1 cellular context compared by ENCODE assay signal in the genomic region with DNA sequence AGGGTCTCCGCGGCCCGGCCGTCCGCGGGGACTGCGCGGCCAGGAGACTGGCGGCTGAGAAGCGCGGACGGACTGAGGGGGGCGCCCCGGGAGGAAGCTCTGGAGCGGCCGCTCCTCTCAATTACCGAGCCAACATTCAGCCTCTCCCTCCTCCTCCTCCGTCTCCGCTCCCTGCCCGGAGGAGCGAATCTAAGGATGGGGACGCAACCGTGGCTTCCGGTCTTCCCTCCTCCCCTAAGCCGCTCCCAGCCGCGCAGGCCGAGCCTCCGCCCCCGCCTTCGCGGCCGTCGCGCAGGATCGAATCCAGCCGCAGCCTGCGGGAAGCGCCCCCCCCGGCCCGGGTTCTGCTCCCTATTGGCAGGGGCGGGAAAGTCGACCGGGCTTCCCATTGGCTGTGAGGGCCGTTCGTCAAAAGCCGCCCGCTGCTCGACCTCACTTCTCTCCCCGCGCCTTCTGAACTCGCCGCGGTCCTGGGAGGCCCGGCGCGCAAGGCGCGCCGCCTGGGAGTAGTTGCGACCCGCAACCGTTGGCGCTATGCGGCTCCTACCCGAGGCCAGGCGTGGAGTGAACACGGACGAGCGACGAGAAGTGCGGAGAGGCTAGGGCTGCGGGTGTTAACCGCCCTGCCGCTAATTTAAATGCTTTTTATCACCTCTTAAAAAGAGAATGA.
A peak's percentile ranks its signal among the peaks of the same experiment; 100 is the strongest.
TF ChIP-seq lines count a peak whose summit lies in the region.

A gene (minus strand): TSS at position 197 of the 670 bp plus-strand sequence. CDS start 302 bp downstream, outside the sequence.

TF ChIP-seq in HepG2, 621 proteins besides CTCF, POLR2A, EP300 and RAD21 (continued from another document and continues in another):
- TF ChIP-seq, protein P1, sequence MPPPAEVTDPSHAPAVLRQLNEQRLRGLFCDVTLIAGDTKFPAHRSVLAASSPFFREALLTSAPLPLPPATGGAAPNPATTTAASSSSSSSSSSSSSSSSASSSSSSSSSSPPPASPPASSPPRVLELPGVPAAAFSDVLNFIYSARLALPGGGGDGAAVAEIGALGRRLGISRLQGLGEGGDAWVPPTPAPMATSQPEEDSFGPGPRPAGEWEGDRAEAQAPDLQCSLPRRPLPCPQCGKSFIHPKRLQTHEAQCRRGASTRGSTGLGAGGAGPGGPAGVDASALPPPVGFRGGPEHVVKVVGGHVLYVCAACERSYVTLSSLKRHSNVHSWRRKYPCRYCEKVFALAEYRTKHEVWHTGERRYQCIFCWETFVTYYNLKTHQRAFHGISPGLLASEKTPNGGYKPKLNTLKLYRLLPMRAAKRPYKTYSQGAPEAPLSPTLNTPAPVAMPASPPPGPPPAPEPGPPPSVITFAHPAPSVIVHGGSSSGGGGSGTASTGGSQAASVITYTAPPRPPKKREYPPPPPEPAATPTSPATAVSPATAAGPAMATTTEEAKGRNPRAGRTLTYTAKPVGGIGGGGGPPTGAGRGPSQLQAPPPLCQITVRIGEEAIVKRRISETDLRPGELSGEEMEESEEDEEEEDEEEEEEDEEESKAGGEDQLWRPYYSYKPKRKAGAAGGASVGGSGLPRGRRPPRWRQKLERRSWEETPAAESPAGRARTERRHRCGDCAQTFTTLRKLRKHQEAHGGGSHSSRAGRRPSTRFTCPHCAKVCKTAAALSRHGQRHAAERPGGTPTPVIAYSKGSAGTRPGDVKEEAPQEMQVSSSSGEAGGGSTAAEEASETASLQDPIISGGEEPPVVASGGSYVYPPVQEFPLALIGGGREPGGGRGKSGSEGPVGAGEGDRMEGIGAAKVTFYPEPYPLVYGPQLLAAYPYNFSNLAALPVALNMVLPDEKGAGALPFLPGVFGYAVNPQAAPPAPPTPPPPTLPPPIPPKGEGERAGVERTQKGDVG (CRISPR knock-in tag; IDR thresholded peaks at IDR 0.05; ENCODE audit: borderline replicate concordance), result no peak; the same call in 1 of the 2 replicates
- no peak for TF ChIP-seq MAFG (CRISPR knock-in tag; IDR thresholded peaks at IDR 0.05)
- peak; percentile 66; the same call in 1 of the 2 replicates for TF ChIP-seq ZNF773 (CRISPR knock-in tag; IDR thresholded peaks at IDR 0.05; ENCODE audit: borderline replicate concordance)
- TF ChIP-seq, protein P2, sequence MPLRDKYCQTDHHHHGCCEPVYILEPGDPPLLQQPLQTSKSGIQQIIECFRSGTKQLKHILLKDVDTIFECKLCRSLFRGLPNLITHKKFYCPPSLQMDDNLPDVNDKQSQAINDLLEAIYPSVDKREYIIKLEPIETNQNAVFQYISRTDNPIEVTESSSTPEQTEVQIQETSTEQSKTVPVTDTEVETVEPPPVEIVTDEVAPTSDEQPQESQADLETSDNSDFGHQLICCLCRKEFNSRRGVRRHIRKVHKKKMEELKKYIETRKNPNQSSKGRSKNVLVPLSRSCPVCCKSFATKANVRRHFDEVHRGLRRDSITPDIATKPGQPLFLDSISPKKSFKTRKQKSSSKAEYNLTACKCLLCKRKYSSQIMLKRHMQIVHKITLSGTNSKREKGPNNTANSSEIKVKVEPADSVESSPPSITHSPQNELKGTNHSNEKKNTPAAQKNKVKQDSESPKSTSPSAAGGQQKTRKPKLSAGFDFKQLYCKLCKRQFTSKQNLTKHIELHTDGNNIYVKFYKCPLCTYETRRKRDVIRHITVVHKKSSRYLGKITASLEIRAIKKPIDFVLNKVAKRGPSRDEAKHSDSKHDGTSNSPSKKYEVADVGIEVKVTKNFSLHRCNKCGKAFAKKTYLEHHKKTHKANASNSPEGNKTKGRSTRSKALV (CRISPR knock-in tag; IDR thresholded peaks at IDR 0.05), result peak; percentile 91
- no peak for TF ChIP-seq ZNF75D (CRISPR knock-in tag; IDR thresholded peaks at IDR 0.05; ENCODE audit: borderline replicate concordance)
- peak; percentile 90 for TF ChIP-seq THAP11 (CRISPR knock-in tag; IDR thresholded peaks at IDR 0.05)
- TF ChIP-seq, protein P3, sequence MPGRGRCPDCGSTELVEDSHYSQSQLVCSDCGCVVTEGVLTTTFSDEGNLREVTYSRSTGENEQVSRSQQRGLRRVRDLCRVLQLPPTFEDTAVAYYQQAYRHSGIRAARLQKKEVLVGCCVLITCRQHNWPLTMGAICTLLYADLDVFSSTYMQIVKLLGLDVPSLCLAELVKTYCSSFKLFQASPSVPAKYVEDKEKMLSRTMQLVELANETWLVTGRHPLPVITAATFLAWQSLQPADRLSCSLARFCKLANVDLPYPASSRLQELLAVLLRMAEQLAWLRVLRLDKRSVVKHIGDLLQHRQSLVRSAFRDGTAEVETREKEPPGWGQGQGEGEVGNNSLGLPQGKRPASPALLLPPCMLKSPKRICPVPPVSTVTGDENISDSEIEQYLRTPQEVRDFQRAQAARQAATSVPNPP (CRISPR knock-in tag; IDR thresholded peaks at IDR 0.05), result no peak; the same call in 1 of the 2 replicates
- TF ChIP-seq POGZ (CRISPR knock-in tag; IDR thresholded peaks at IDR 0.05), result peak; percentile 78
- peak; percentile 59; the same call in 1 of the 2 replicates for TF ChIP-seq HMG20A (CRISPR knock-in tag; IDR thresholded peaks at IDR 0.05; ENCODE audit: borderline replicate concordance)
- TF ChIP-seq ATRX (CRISPR knock-in tag; IDR thresholded peaks at IDR 0.05; ENCODE audit: borderline replicate concordance), result no peak
- TF ChIP-seq HDAC2 (CRISPR knock-in tag; IDR thresholded peaks at IDR 0.05), result peak; percentile 85
- TF ChIP-seq HDAC6 (IDR thresholded peaks at IDR 0.05; ENCODE audit: low read depth, low read length), result no peak; the same call in 1 of the 2 replicates
- TF ChIP-seq, protein P4, sequence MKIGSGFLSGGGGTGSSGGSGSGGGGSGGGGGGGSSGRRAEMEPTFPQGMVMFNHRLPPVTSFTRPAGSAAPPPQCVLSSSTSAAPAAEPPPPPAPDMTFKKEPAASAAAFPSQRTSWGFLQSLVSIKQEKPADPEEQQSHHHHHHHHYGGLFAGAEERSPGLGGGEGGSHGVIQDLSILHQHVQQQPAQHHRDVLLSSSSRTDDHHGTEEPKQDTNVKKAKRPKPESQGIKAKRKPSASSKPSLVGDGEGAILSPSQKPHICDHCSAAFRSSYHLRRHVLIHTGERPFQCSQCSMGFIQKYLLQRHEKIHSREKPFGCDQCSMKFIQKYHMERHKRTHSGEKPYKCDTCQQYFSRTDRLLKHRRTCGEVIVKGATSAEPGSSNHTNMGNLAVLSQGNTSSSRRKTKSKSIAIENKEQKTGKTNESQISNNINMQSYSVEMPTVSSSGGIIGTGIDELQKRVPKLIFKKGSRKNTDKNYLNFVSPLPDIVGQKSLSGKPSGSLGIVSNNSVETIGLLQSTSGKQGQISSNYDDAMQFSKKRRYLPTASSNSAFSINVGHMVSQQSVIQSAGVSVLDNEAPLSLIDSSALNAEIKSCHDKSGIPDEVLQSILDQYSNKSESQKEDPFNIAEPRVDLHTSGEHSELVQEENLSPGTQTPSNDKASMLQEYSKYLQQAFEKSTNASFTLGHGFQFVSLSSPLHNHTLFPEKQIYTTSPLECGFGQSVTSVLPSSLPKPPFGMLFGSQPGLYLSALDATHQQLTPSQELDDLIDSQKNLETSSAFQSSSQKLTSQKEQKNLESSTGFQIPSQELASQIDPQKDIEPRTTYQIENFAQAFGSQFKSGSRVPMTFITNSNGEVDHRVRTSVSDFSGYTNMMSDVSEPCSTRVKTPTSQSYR (CRISPR knock-in tag; IDR thresholded peaks at IDR 0.05; ENCODE audit: borderline replicate concordance), result peak; percentile 64
- TF ChIP-seq NRL (CRISPR knock-in tag; IDR thresholded peaks at IDR 0.05; ENCODE audit: borderline replicate concordance), result 0 out of 2 replicates have a peak, but pooled peaks have one; percentile 73
- TF ChIP-seq CCAR2 (optimal IDR thresholded peaks at IDR 0.05; ENCODE audit: low read depth, low read length), result no peak
- no peak for TF ChIP-seq ZNF713 (CRISPR knock-in tag; IDR thresholded peaks at IDR 0.05)
- 0 out of 2 replicates have a peak, but pooled peaks have one; percentile 17 for TF ChIP-seq ONECUT2 (CRISPR knock-in tag; IDR thresholded peaks at IDR 0.05)
- TF ChIP-seq, protein P5, sequence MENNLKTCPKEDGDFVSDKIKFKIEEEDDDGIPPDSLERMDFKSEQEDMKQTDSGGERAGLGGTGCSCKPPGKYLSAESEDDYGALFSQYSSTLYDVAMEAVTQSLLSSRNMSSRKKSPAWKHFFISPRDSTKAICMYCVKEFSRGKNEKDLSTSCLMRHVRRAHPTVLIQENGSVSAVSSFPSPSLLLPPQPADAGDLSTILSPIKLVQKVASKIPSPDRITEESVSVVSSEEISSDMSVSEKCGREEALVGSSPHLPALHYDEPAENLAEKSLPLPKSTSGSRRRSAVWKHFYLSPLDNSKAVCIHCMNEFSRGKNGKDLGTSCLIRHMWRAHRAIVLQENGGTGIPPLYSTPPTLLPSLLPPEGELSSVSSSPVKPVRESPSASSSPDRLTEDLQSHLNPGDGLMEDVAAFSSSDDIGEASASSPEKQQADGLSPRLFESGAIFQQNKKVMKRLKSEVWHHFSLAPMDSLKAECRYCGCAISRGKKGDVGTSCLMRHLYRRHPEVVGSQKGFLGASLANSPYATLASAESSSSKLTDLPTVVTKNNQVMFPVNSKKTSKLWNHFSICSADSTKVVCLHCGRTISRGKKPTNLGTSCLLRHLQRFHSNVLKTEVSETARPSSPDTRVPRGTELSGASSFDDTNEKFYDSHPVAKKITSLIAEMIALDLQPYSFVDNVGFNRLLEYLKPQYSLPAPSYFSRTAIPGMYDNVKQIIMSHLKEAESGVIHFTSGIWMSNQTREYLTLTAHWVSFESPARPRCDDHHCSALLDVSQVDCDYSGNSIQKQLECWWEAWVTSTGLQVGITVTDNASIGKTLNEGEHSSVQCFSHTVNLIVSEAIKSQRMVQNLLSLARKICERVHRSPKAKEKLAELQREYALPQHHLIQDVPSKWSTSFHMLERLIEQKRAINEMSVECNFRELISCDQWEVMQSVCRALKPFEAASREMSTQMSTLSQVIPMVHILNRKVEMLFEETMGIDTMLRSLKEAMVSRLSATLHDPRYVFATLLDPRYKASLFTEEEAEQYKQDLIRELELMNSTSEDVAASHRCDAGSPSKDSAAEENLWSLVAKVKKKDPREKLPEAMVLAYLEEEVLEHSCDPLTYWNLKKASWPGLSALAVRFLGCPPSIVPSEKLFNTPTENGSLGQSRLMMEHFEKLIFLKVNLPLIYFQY (CRISPR knock-in tag; IDR thresholded peaks at IDR 0.05; ENCODE audit: borderline replicate concordance), result peak; percentile 66
- no peak for TF ChIP-seq RORA (CRISPR knock-in tag; IDR thresholded peaks at IDR 0.05)
- TF ChIP-seq, protein P6, sequence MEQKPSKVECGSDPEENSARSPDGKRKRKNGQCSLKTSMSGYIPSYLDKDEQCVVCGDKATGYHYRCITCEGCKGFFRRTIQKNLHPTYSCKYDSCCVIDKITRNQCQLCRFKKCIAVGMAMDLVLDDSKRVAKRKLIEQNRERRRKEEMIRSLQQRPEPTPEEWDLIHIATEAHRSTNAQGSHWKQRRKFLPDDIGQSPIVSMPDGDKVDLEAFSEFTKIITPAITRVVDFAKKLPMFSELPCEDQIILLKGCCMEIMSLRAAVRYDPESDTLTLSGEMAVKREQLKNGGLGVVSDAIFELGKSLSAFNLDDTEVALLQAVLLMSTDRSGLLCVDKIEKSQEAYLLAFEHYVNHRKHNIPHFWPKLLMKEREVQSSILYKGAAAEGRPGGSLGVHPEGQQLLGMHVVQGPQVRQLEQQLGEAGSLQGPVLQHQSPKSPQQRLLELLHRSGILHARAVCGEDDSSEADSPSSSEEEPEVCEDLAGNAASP (CRISPR knock-in tag; IDR thresholded peaks at IDR 0.05; ENCODE audit: borderline replicate concordance), result peak; percentile 57; the same call in 1 of the 2 replicates
- TF ChIP-seq CBX1 (IDR thresholded peaks at IDR 0.05; ENCODE audit: low read depth), result no peak
- peak; percentile 77 for TF ChIP-seq FOXC1 (CRISPR knock-in tag; IDR thresholded peaks at IDR 0.05; ENCODE audit: borderline replicate concordance)
- TF ChIP-seq RFX5 (IDR thresholded peaks at IDR 0.05; ENCODE audit: low read depth, low read length), result peak; percentile 24; the same call in 1 of the 2 replicates
- TF ChIP-seq YY1 (IDR thresholded peaks at IDR 0.05; ENCODE audit: insufficient read depth, insufficient replicate concordance, low read depth, low read length), result peak; percentile 80
- TF ChIP-seq ZNF354B (CRISPR knock-in tag; IDR thresholded peaks at IDR 0.05), result no peak
- peak; percentile 24; the same call in 1 of the 2 replicates for TF ChIP-seq ATF1 (CRISPR knock-in tag; IDR thresholded peaks at IDR 0.05)
- TF ChIP-seq, protein P7, sequence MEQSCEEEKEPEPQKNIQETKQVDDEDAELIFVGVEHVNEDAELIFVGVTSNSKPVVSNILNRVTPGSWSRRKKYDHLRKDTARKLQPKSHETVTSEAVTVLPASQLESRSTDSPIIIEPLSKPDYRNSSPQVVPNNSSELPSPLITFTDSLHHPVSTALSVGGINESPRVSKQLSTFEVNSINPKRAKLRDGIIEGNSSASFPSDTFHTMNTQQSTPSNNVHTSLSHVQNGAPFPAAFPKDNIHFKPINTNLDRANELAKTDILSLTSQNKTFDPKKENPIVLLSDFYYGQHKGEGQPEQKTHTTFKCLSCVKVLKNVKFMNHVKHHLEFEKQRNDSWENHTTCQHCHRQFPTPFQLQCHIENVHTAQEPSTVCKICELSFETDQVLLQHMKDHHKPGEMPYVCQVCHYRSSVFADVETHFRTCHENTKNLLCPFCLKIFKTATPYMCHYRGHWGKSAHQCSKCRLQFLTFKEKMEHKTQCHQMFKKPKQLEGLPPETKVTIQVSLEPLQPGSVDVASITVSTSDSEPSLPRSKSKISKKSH (CRISPR knock-in tag; IDR thresholded peaks at IDR 0.05; ENCODE audit: borderline replicate concordance), result peak; percentile 89; the same call in 1 of the 2 replicates
- TF ChIP-seq, protein P8, sequence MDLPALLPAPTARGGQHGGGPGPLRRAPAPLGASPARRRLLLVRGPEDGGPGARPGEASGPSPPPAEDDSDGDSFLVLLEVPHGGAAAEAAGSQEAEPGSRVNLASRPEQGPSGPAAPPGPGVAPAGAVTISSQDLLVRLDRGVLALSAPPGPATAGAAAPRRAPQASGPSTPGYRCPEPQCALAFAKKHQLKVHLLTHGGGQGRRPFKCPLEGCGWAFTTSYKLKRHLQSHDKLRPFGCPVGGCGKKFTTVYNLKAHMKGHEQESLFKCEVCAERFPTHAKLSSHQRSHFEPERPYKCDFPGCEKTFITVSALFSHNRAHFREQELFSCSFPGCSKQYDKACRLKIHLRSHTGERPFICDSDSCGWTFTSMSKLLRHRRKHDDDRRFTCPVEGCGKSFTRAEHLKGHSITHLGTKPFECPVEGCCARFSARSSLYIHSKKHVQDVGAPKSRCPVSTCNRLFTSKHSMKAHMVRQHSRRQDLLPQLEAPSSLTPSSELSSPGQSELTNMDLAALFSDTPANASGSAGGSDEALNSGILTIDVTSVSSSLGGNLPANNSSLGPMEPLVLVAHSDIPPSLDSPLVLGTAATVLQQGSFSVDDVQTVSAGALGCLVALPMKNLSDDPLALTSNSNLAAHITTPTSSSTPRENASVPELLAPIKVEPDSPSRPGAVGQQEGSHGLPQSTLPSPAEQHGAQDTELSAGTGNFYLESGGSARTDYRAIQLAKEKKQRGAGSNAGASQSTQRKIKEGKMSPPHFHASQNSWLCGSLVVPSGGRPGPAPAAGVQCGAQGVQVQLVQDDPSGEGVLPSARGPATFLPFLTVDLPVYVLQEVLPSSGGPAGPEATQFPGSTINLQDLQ (CRISPR knock-in tag; IDR thresholded peaks at IDR 0.05), result no peak
- TF ChIP-seq PHF20 (CRISPR knock-in tag; IDR thresholded peaks at IDR 0.05), result peak; percentile 32; the same call in 1 of the 2 replicates
- TF ChIP-seq TGIF2 (CRISPR knock-in tag; IDR thresholded peaks at IDR 0.05), result peak; percentile 2; the same call in 1 of the 2 replicates
- TF ChIP-seq FOSL2 (CRISPR knock-in tag; IDR thresholded peaks at IDR 0.05), result peak; percentile 68; the same call in 1 of the 2 replicates
- TF ChIP-seq TBL1XR1 (IDR thresholded peaks at IDR 0.05; ENCODE audit: borderline replicate concordance, low read length, partially characterized antibody), result peak; percentile 65
- peak; percentile 82 for TF ChIP-seq RARA (CRISPR knock-in tag; IDR thresholded peaks at IDR 0.05)
